ENCODE assay signal across 17 cellular contexts in genomic region chr3:123042413-123042812, GRCh38. TPM values are rescaled to one million over a fixed set of nuclear protein-coding genes. Genes with fewer than 3 reads are reported as not detected.
A peak's percentile ranks its signal among the peaks of the same experiment; 100 is the strongest.
DNase-seq lines count a peak whose midpoint lies in the region; ATAC-seq and TF ChIP-seq lines count a peak whose summit lies in the region.
"Had no signal": no experiment of that assay in that cellular context is flagged by ENCODE, and none has a peak within 500 bp of the region (broad histone marks: within the 10 kb centered on the region; RNA-seq: fewer than 3 reads in every experiment).

No MANE protein-coding gene starts in this region.

- no peak overlapping the region for H4K91ac ChIP-seq in neuronal stem cell (ENCODE audit: low read depth, low read length, poor library complexity)

- H3K36me3 ChIP-seq in neuronal stem cell (replicated peaks in 1 of 2; ENCODE audit: control insufficient read depth in 2 of 2, insufficient read depth in 2 of 2, low read length in 2 of 2): no peaks in the 10 kb centered on the region
- H3K36me3 ChIP-seq: BLaER1 had no signal

- no peak overlapping the region for H3K18ac ChIP-seq in neuronal stem cell (ENCODE audit: low read length)

- no peak overlapping the region for H2BK12ac ChIP-seq in neuronal stem cell (ENCODE audit: low read length)

- no peak overlapping the region for H2BK5ac ChIP-seq in neuronal stem cell (ENCODE audit: low read length)

- H2AK5ac ChIP-seq in neuronal stem cell (ENCODE audit: low read depth, low read length): no peak overlapping the region

- no peak overlapping the region for H3K9ac ChIP-seq in neuronal stem cell (ENCODE audit: low read depth, low read length, poor library complexity)
- H3K9ac ChIP-seq: BLaER1 had no signal

- no peaks in the 10 kb centered on the region for H3K79me1 ChIP-seq in neuronal stem cell (ENCODE audit: low read depth, low read length)

- peak overlapping the region; percentile 27 to 78 (median 58) for H3K27ac Mint-ChIP-seq in brain
- H3K27ac Mint-ChIP-seq: CD8-positive, alpha-beta T cell had no signal

- no peak overlapping the region for H2BK15ac ChIP-seq in neuronal stem cell (ENCODE audit: low read length)

- peaks cover 0 to 3% (median 0%) of the 10 kb centered on the region in 5 experiments for H3K9me3 Mint-ChIP-seq in brain
- H3K9me3 Mint-ChIP-seq: CD8-positive, alpha-beta T cell had no signal

- H3K4me1 ChIP-seq in neuronal stem cell (ENCODE audit: control insufficient read depth in 2 of 2, insufficient read depth in 1 of 2, low read depth in 1 of 2, low read length in 2 of 2): peaks cover 0 to 8% of the 10 kb centered on the region in 2 donors
- H3K4me1 ChIP-seq: BLaER1 had no signal

- no peak for TF ChIP-seq CTCF in brain (conservative IDR thresholded peaks at IDR 0.05)

- no peaks in the 10 kb centered on the region for H3K27me3 ChIP-seq in neuronal stem cell (ENCODE audit: control insufficient read depth in 3 of 3, insufficient read depth in 3 of 3, low read depth in 1 of 3, low read length in 3 of 3)
- H3K27me3 ChIP-seq: BLaER1 had no signal

- H3K4me3 Mint-ChIP-seq in brain: peak overlapping the region in 1 of 5 experiments; percentile 12
- H3K4me3 Mint-ChIP-seq: CD8-positive, alpha-beta T cell had no signal

- no peak overlapping the region for H3K23ac ChIP-seq in neuronal stem cell (ENCODE audit: low read depth, low read length, poor library complexity)

- H3K27ac ChIP-seq in neuronal stem cell (replicated peaks; ENCODE audit: low read length): no peak overlapping the region
- H3K27ac ChIP-seq: BLaER1, HL-60 had no signal

- no peak overlapping the region for H2BK120ac ChIP-seq in neuronal stem cell (ENCODE audit: low read depth, low read length)

- no peak overlapping the region for H3K4me3 ChIP-seq in neuronal stem cell (ENCODE audit: low read length in 2 of 2)
- H3K4me3 ChIP-seq: BLaER1 had no signal

- H3K4me1 Mint-ChIP-seq in brain: peaks cover 44% of the 10 kb centered on the region

- H3K4me2 ChIP-seq in neuronal stem cell (ENCODE audit: insufficient read depth, low read length, poor library complexity, severe bottlenecking): no peak overlapping the region
- H3K4me2 ChIP-seq: BLaER1 had no signal

- H3K14ac ChIP-seq in neuronal stem cell (ENCODE audit: low read length): no peak overlapping the region

- no peaks in the 10 kb centered on the region for H3K36me3 Mint-ChIP-seq in brain
- H3K36me3 Mint-ChIP-seq: CD8-positive, alpha-beta T cell had no signal

- H4K8ac ChIP-seq in neuronal stem cell (ENCODE audit: low read depth, low read length): no peak overlapping the region

- WGBS in neuronal stem cell (ENCODE audit: extremely low coverage in 2 of 2, insufficient read length in 2 of 2, insufficient replicate concordance in 1 of 2), 2 donors: no CpG with 5 or more reads among the region's 6 CpGs

- no peaks in the 10 kb centered on the region for H3K9me3 ChIP-seq in neuronal stem cell (replicated peaks in 1 of 2; ENCODE audit: control insufficient read depth in 2 of 2, insufficient read depth in 1 of 2, low read depth in 1 of 2, low read length in 2 of 2)
- H3K9me3 ChIP-seq: BLaER1 had no signal

- H3K27me3 Mint-ChIP-seq in brain: peaks cover 8% of the 10 kb centered on the region

- ATAC-seq in GM18517 (IDR thresholded peaks at IDR 0.05; ENCODE audit: unreplicated experiment): no peak
- no peak for ATAC-seq in GM18858 (IDR thresholded peaks at IDR 0.05; ENCODE audit: unreplicated experiment)
- ATAC-seq: CD8-positive, alpha-beta T cell had no signal

- H3K4ac ChIP-seq in neuronal stem cell (ENCODE audit: low read length): no peak overlapping the region

- peak overlapping the region; percentile 49 for H2AFZ ChIP-seq in neuronal stem cell (ENCODE audit: low read length)

- DNase-seq in NCI-H2029 (lab: John Stamatoyannopoulos, UW) (peak; percentile 10), NCI-H2029 treated with DMSO at 0.1 percent for 48 hours (lab: John Stamatoyannopoulos, UW) (no peak), DMS 273 treated with DMSO at 0.1 percent for 48 hours (lab: John Stamatoyannopoulos, UW) (peak; percentile 49), neuronal stem cell (ENCODE audit: low spot score) (no peak), NCI-H146 (lab: John Stamatoyannopoulos, UW) (no peak)
- DNase-seq: 8988T; CD8-positive, alpha-beta T cell; GF-D8; H7; NCI-H1417 treated with DMSO at 0.1 percent for 48 hours; NCI-H2107; NCI-H345 had no signal

RNA-seq across cellular contexts. Expression of gene SEMA5B, which starts 14.8 kb away (rescaled TPM):
- polyA plus RNA-seq in brain (ENCODE audit: insufficient read depth, low read depth, low replicate concordance): 4.5 TPM
- polyA plus RNA-seq in neuronal stem cell (2013, experiment 1 of 2): 19.4 TPM
- 18.9 TPM for polyA plus RNA-seq in neuronal stem cell (2013, experiment 2 of 2)

RNA-seq across cellular contexts. Expression of gene PDIA5, which starts 24.4 kb away (rescaled TPM):
- 12.3 TPM for polyA plus RNA-seq in brain (ENCODE audit: insufficient read depth, low read depth, low replicate concordance)
- 5.9 TPM for polyA plus RNA-seq in neuronal stem cell (2013, experiment 1 of 2)
- 6.0 TPM for polyA plus RNA-seq in neuronal stem cell (2013, experiment 2 of 2)

Comparison
In these comparisons a context has a peak if more than half of its experiments do, and no peak if none do; other contexts are left out.
1. DNase-seq: peak in NCI-H2029 (single experiment) and DMS 273 treated with DMSO at 0.1 percent for 48 hours (single experiment); none in NCI-H2029 treated with DMSO at 0.1 percent for 48 hours (single experiment), neuronal stem cell (single experiment) and NCI-H146 (single experiment).